In the genomic region with DNA sequence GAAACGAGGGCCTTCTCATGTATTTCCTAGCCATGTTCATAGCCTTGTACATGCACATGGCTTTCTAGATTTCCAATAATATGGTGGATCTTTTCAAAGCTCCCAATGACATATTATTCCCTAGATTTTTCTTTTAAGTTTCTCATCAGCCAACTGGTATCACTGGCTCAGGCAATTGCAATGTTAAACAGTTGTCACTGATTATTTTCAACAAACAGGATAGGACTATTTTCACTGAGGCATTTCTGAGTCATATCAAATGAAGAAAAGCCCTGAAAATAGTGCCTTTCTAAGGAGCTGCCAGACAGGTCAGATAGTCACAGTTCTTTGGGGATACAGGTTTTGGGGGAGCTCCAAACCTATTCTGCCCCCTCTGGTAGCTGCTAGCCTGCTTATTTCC, we compare ENCODE assay signal across 34 cellular contexts.
"Had no signal": no experiment of that assay in that cellular context is flagged by ENCODE, and none has a peak within 500 bp of the region (broad histone marks: within the 10 kb centered on the region; RNA-seq: fewer than 3 reads in every experiment).

No MANE protein-coding gene starts in this region.

- DNase-seq: Karpas-422, Kasumi-1, MG63, MM.1S, MV-4-11, NCI-H1048, NCI-H1092, NCI-H1092 treated with DMSO at 0.1 percent for 48 hours, NCI-H1105, NCI-H1105 treated with DMSO at 0.1 percent for 48 hours, NCI-H1417, NCI-H1417 treated with DMSO at 0.1 percent for 48 hours, NCI-H1436 treated with DMSO at 0.1 percent for 48 hours, NCI-H146, NCI-H1694, NCI-H1694 treated with DMSO at 0.1 percent for 48 hours, NCI-H187, NCI-H187 treated with DMSO at 0.1 percent for 48 hours, NCI-H1930, NCI-H2029, NCI-H2029 treated with DMSO at 0.1 percent for 48 hours, NCI-H2081, NCI-H2081 treated with DMSO at 0.1 percent for 48 hours, NCI-H2107, NCI-H2171, NCI-H2171 treated with DMSO at 0.1 percent for 48 hours, NCI-H2227 treated with DMSO at 0.1 percent for 48 hours, NCI-H226, NCI-H345, NCI-H446, NCI-H446 treated with DMSO at 0.1 percent for 48 hours, NCI-H510A, NCI-H510A treated with DMSO at 0.1 percent for 48 hours, NCI-H524 had no signal

- H3K4me3 ChIP-seq: MG63 had no signal

- H3K9me3 ChIP-seq: MG63 had no signal

- H3K27me3 ChIP-seq: MG63 had no signal

- H3K36me3 ChIP-seq: MG63 had no signal
